Comparison of ENCODE assay signal across 11 cellular contexts in the genomic region with DNA sequence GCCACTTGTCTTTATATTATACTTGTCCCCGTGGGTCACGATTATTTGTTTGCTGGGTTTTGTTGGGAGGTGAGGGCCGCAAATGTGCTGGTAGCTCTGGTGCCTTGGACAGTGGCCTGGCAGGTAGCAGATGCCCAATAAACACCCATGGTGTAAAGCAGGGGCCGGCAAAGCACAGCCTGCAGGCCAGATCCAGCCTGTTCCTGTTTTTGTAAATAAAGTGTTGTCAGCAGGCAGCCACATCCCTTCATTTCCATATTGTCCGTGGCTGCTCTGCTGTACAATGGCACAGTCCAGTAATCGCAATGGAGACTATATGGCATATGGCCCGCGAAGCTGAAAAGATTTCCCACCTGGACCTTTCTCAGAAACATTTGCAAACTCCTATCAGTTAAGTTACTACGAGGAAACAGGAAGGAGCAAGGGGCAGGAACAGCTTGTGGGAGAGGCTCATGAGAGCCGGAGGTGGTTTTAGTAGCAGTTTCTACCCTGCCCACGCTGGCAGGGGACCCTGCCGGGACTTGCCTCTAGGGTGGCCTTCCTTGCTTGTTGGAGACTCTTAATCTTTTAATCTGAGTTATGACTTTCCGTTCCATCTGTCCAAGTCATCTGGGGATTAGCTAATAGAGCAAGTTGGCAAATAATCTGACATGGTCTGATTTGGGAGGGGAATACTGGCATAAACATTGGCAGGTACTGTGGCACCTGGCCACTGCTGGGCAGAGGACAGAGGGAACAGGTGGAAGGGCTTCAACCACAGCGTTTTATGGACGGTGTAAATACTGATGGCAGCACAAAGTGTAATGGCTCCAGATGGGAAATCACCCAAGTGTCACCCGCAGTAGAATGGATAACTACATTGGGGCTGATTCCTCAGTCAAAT. TPM values are rescaled to one million over a fixed set of nuclear protein-coding genes. Genes with fewer than 3 reads are reported as not detected.
DNase-seq lines count a peak whose midpoint lies in the region; ATAC-seq, FAIRE-seq and TF ChIP-seq lines count a peak whose summit lies in the region.
"Had no signal": no experiment of that assay in that cellular context is flagged by ENCODE, and none has a peak within 500 bp of the region (broad histone marks: within the 10 kb centered on the region; RNA-seq: fewer than 3 reads in every experiment).

No MANE protein-coding gene starts in this region.

- peaks cover 18 to 32% (median 28%) of the 10 kb centered on the region in 3 donors for H3K4me1 Mint-ChIP-seq in naive B cell

- H3K27me3 ChIP-seq in K562 (ENCODE audit: control insufficient read depth in 2 of 2, insufficient read depth in 2 of 2, low read length in 2 of 2): no peaks in the 10 kb centered on the region; a peak in 1 of 5 replicates
- no peaks in the 10 kb centered on the region for H3K27me3 ChIP-seq in H7 (ENCODE audit: control insufficient read depth, insufficient read depth, low read length)

- no peaks in the 10 kb centered on the region for H3K36me3 ChIP-seq in K562 (ENCODE audit: control insufficient read depth, insufficient read depth, low read length)
- no peaks in the 10 kb centered on the region for H3K36me3 ChIP-seq in H7 (replicated peaks; ENCODE audit: control insufficient read depth, insufficient read depth, low read length)
- H3K36me3 ChIP-seq: heart right ventricle had no signal

- H3K27ac ChIP-seq in K562 (ENCODE audit: extremely low read depth, low read depth, low read length): peak overlapping the region; percentile 36; the same call in 2 of the 3 replicates
- H3K27ac ChIP-seq: GM23248 had no signal

- H3K4me3 Mint-ChIP-seq in naive B cell: peak overlapping the region in 5 of 8 donors; percentile 0 to 40 (median 20)

- H3K4me2 ChIP-seq in K562 (ENCODE audit: insufficient read depth, low read length): no peak overlapping the region; the same call in 1 of the 2 replicates

- H3K4me1 ChIP-seq in K562 (replicated peaks in 1 of 2; ENCODE audit: control insufficient read depth in 2 of 2, insufficient read depth in 2 of 2, low read length in 2 of 2): peaks cover 32 to 57% of the 10 kb centered on the region in 2 experiments

- ATAC-seq in HG03571 (IDR thresholded peaks at IDR 0.05; ENCODE audit: unreplicated experiment) (peak; percentile 64), K562 (no peak), naive B cell (ENCODE audit: low read depth in 2 of 2) (no peak), HG03108 (IDR thresholded peaks at IDR 0.05; ENCODE audit: unreplicated experiment) (no peak), omental fat pad (ENCODE audit: low FRiP score) (no peak)

- H3K36me3 Mint-ChIP-seq in naive B cell: no peaks in the 10 kb centered on the region

- DNase-seq in COLO668 (lab: John Stamatoyannopoulos, UW; ENCODE audit: unreplicated experiment) (peak; percentile 4), K562 (ENCODE audit: extremely low read depth in 1 of 4, low spot score in 3 of 4) (no peak), naive B cell (no peak), omental fat pad (ENCODE audit: low spot score) (no peak), H7 (no peak)
- no peak for DNase-seq in activated naive CD4-positive, alpha-beta T cell treated with Interleukin-2 at 50 U/mL for 16 hours
- DNase-seq: GM23248, heart right ventricle, NCI-H2029 had no signal

- intact Hi-C loops in K562 (cut with micrococcal nuclease): no loop called here

- no TSS peak for BruUV-seq in K562 (replicated peaks; lab: Mats Ljungman, UMichigan)

- no peak for TF ChIP-seq POLR2A in K562 (conservative IDR thresholded peaks at IDR 0.05)

- peak overlapping the region; percentile 45 to 80 (median 68) for H3K27ac Mint-ChIP-seq in naive B cell

- 24% methylated on average over 15 of the region's 16 CpGs for WGBS in K562 (ENCODE audit: insufficient coverage, low coverage, missing lambda C conversion rate)

- H2AFZ ChIP-seq in K562 (ENCODE audit: low read depth, low read length): 0 out of 2 replicates have a peak overlapping the region, but pooled peaks have one; percentile 45
- H2AFZ ChIP-seq: GM23248 had no signal

- no peaks in the 10 kb centered on the region for H3K9me3 Mint-ChIP-seq in naive B cell

- no peaks in the 10 kb centered on the region for H4K20me1 ChIP-seq in K562 (replicated peaks; ENCODE audit: control insufficient read depth, insufficient read depth, low read length)

- TF ChIP-seq RAD21 in K562 (CRISPR knock-in tag; conservative IDR thresholded peaks at IDR 0.05 in 1 of 2, IDR thresholded peaks at IDR 0.05 in 1 of 2): no peak

- H3K79me2 ChIP-seq in K562 (ENCODE audit: control insufficient read depth, insufficient read depth, low read length): no peaks in the 10 kb centered on the region

- FAIRE-seq in K562 (lab: Jason Lieb, UNC): no peak

- POLR2A ChIA-PET in K562 (lab: Yijun Ruan, JAX): interaction anchor here (1.5 kb wide), 1 partner anchor 16 kb away, joined by 3 read pairs; no protein-coding TSS in a partner anchor

- in situ Hi-C loops in K562 (cut with MboI): loop anchor here (10.0 to 25.0 kb wide), 3 partner anchors 948 to 1586 kb away; a partner anchor contains a TSS

- TF ChIP-seq CTCF in K562 (IDR thresholded peaks at IDR 0.05 in 2 of 3, conservative IDR thresholded peaks at IDR 0.05 in 1 of 3; ENCODE audit: insufficient read depth in 2 of 3, low read depth in 1 of 3, low read length in 3 of 3) (no peak), omental fat pad (IDR thresholded peaks at IDR 0.05) (no peak)

- no peak for TF ChIP-seq EP300 in K562 (IDR thresholded peaks at IDR 0.05; ENCODE audit: low read length)

- no peaks in the 10 kb centered on the region for H3K9me1 ChIP-seq in K562 (ENCODE audit: control insufficient read depth, insufficient read depth, low read length)

- H3K4me3 ChIP-seq in K562 (no peak overlapping the region), H7 (ENCODE audit: insufficient read depth, low read depth, low read length) (no peak overlapping the region)
- H3K4me3 ChIP-seq: GM23248, heart right ventricle had no signal

- CTCF ChIA-PET in K562 (lab: Yijun Ruan, JAX; ENCODE audit: low intra/inter-chr PET ratio): interaction anchor here (1.5 kb wide), 1 partner anchor 57 kb away, joined by 3 read pairs; no protein-coding TSS in a partner anchor

- no peaks in the 10 kb centered on the region for H3K9me3 ChIP-seq in K562 (replicated peaks; ENCODE audit: control insufficient read depth, insufficient read depth, low read depth, low read length)
- H3K9me3 ChIP-seq: heart right ventricle had no signal

- H3K9ac ChIP-seq in K562 (ENCODE audit: insufficient read depth in 1 of 2, low read depth in 2 of 2, low read length in 2 of 2): peak overlapping the region in 1 of 2 experiments; percentile 53; a peak in 1 of 4 replicates
- H3K9ac ChIP-seq: GM23248 had no signal

- no peaks in the 10 kb centered on the region for H3K27me3 Mint-ChIP-seq in naive B cell

TF ChIP-seq in K562, 482 proteins besides CTCF, POLR2A, EP300 and RAD21 (continues in another document):
- TF ChIP-seq MCM2 (IDR thresholded peaks at IDR 0.05; ENCODE audit: low read depth) (no peak), SPI1 (IDR thresholded peaks at IDR 0.05; ENCODE audit: borderline replicate concordance, low read depth, low read length) (no peak), RBM39 (optimal IDR thresholded peaks at IDR 0.05; ENCODE audit: low read depth, low read length) (no peak), TAF7 (tag; IDR thresholded peaks at IDR 0.05) (no peak), NFYB (IDR thresholded peaks at IDR 0.05; ENCODE audit: extremely low read depth, insufficient read length) (no peak), RAD51 (IDR thresholded peaks at IDR 0.05; ENCODE audit: borderline replicate concordance, low read depth) (no peak), DPF2 (IDR thresholded peaks at IDR 0.05) (no peak)
- TF ChIP-seq, protein P1, sequence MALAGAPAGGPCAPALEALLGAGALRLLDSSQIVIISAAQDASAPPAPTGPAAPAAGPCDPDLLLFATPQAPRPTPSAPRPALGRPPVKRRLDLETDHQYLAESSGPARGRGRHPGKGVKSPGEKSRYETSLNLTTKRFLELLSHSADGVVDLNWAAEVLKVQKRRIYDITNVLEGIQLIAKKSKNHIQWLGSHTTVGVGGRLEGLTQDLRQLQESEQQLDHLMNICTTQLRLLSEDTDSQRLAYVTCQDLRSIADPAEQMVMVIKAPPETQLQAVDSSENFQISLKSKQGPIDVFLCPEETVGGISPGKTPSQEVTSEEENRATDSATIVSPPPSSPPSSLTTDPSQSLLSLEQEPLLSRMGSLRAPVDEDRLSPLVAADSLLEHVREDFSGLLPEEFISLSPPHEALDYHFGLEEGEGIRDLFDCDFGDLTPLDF (CRISPR knock-in tag; IDR thresholded peaks at IDR 0.05): no peak

RNA-seq across cellular contexts. Expression of a gene that starts 19.6 kb away (rescaled TPM):
- 0.28 TPM in 1 of 2 replicates, not detected in the other for total RNA-seq in K562 (2011; cell fraction: chromatin; rRNA removed; ENCODE audit: low replicate concordance)
- total RNA-seq in K562 (2011; cell fraction: nucleolus; rRNA removed): 0.26 and 0.83 TPM in 2 replicates
- total RNA-seq in K562 (2011; cell fraction: nucleoplasm; rRNA removed): 0.23 and 0.37 TPM in 2 replicates
- total RNA-seq in K562 (2014; rRNA removed) (0.05 and 0.12 TPM in 2 replicates), K562 (2014; rRNA removed; fragmentation: Illumina TruSeq; extraction: Trizol) (0.06 and 0.11 TPM in 2 replicates), K562 (2015; rRNA removed; fragmentation: Illumina TruSeq; extraction: Trizol) (0.04 and 0.11 TPM in 2 replicates), K562 (2021) (0.11 TPM in 2 replicates), omental fat pad (1 to 10 TPM; 1.2 to 3.9 (median 2.3) TPM)
- polyA plus RNA-seq in K562 (2011; rRNA removed) (0.01 and 0.08 TPM in 2 replicates), K562 (2014; fragmentation: Illumina TruSeq; extraction: Trizol) (0.09 and 0.11 TPM in 2 replicates), K562 (2014; fragmentation: Nextera tagmentation; extraction: Ambion mirVana) (under 1 TPM; 0.03 to 0.24 TPM), K562 (2014; rRNA removed) (0.08 TPM in 1 of 2 replicates, not detected in the other), naive B cell (ENCODE audit: low read depth in 6 of 6) (10 to 100 TPM; 10.1 to 46.1 (median 28.8) TPM)
- polyA plus RNA-seq in K562 (2011; cell fraction: cytosol; rRNA removed): 0.03 and 0.38 TPM in 2 replicates
- polyA plus RNA-seq in K562 (2011; cell fraction: nucleus; rRNA removed): 0.03 and 0.13 TPM in 2 replicates
- polyA plus RNA-seq in K562 (2012): 0.16 and 0.26 TPM in 2 replicates
- polyA minus RNA-seq in K562 (2011; rRNA and poly(A)+ RNA removed): 0.12 and 0.46 TPM in 2 replicates
- 0.10 TPM in 1 of 2 replicates, not detected in the other for polyA minus RNA-seq in K562 (2011; cell fraction: cytosol; rRNA and poly(A)+ RNA removed)
- polyA minus RNA-seq in K562 (2011; cell fraction: nucleus; rRNA and poly(A)+ RNA removed): under 0.01 and 0.11 TPM in 2 replicates
- 4.2 and 4.3 TPM in 2 replicates for total RNA-seq in H7 (2014; rRNA removed; shearing (Covaris generic))
